ENCODE assay signal across 16 cellular contexts in the genomic region with DNA sequence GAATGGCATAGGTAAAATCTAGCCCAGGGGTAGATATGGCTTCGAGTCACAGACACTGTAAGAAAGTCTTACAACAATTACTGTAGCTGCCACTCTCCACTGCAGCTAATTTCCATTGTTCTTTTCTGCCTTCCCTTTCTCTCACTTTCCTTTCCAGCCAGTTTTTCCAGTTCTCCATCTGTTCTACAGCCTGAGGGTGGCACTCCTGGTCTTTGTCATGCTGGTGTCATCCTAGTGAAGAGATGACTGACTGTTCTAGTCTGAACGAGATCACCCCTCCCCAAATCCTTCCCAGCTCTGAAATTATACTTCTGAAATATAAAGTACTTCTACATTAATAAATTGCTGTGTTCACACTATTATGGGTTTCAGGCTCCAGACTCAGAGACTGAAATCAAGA.
DNase-seq lines count a peak whose midpoint lies in the region; ATAC-seq and TF ChIP-seq lines count a peak whose summit lies in the region.
"Had no signal": no experiment of that assay in that cellular context is flagged by ENCODE, and none has a peak within 500 bp of the region (broad histone marks: within the 10 kb centered on the region; RNA-seq: fewer than 3 reads in every experiment).

No MANE protein-coding gene starts in this region.

- no peaks in the 10 kb centered on the region for H3K79me2 ChIP-seq in neural progenitor cell (ENCODE audit: low read depth)

- H3K9me3 ChIP-seq in neural progenitor cell (ENCODE audit: low read depth): no peaks in the 10 kb centered on the region
- H3K9me3 ChIP-seq: lower lobe of right lung, neutrophil had no signal

- no peaks in the 10 kb centered on the region for H3K4me1 ChIP-seq in neural progenitor cell
- H3K4me1 ChIP-seq: lower lobe of right lung had no signal

- no peak for ATAC-seq in HG02571 (IDR thresholded peaks at IDR 0.05; ENCODE audit: unreplicated experiment)
- ATAC-seq: activated CD4-positive, alpha-beta T cell treated with anti-CD3 and anti-CD28 coated beads for 36 hours; lower lobe of right lung; T-cell had no signal

- no peaks in the 10 kb centered on the region for H3F3A ChIP-seq in neural progenitor cell (ENCODE audit: low read depth)

- intact Hi-C loops in activated T-helper 2 cell treated with anti-CD3 and anti-CD28 coated beads, Interferon-gamma antibody, Interleukin-2, Interleukin-4, amounts not matched to agents 10 μg/mL and 5 μg/mL and 100 μg/mL, durations not matched to agents 14 hours and 24 hours and 36 hours (cut with micrococcal nuclease): no loop called here

- H3K9ac ChIP-seq in neural progenitor cell: no peak overlapping the region

- TF ChIP-seq RAD21 in Ishikawa (IDR thresholded peaks at IDR 0.05; ENCODE audit: low read depth): peak; percentile 54

- in situ Hi-C loops in T47D (cut with HindIII; ENCODE audit: low pct_unique_long_range_greater_than_20kb, low sequenced_read_pairs): no loop called here

- H2AFZ ChIP-seq in neural progenitor cell (replicated peaks): peak overlapping the region; percentile 51

- H3K4me1 Mint-ChIP-seq in neural progenitor cell: no peaks in the 10 kb centered on the region
- no peaks in the 10 kb centered on the region for H3K4me1 Mint-ChIP-seq in activated T-helper 2 cell treated with anti-CD3 and anti-CD28 coated beads, Interferon-gamma antibody, Interleukin-2, Interleukin-4, amounts not matched to agents 10 μg/mL and 5 μg/mL and 100 μg/mL, durations not matched to agents 14 hours and 24 hours and 36 hours (ENCODE audit: low read depth)
- H3K4me1 Mint-ChIP-seq: activated CD4-positive, alpha-beta T cell treated with anti-CD3 and anti-CD28 coated beads for 36 hours; T-cell had no signal

- H3K4me2 ChIP-seq in neural progenitor cell: no peak overlapping the region

- H3K36me3 Mint-ChIP-seq in neural progenitor cell: no peaks in the 10 kb centered on the region
- no peaks in the 10 kb centered on the region for H3K36me3 Mint-ChIP-seq in activated T-helper 2 cell treated with anti-CD3 and anti-CD28 coated beads, Interferon-gamma antibody, Interleukin-2, Interleukin-4, amounts not matched to agents 10 μg/mL and 5 μg/mL and 100 μg/mL, durations not matched to agents 14 hours and 24 hours and 36 hours (ENCODE audit: low read depth)
- H3K36me3 Mint-ChIP-seq: T-cell had no signal

- H3K4me3 ChIP-seq in neural progenitor cell: no peak overlapping the region
- H3K4me3 ChIP-seq: lower lobe of right lung had no signal

- no peak for TF ChIP-seq EP300 in Ishikawa (IDR thresholded peaks at IDR 0.05; ENCODE audit: borderline replicate concordance)

- H3K36me3 ChIP-seq in neural progenitor cell: no peaks in the 10 kb centered on the region
- H3K36me3 ChIP-seq: lower lobe of right lung, neutrophil had no signal

- H3K27ac Mint-ChIP-seq in neural progenitor cell: no peak overlapping the region
- no peak overlapping the region for H3K27ac Mint-ChIP-seq in activated T-helper 2 cell treated with anti-CD3 and anti-CD28 coated beads, Interferon-gamma antibody, Interleukin-2, Interleukin-4, amounts not matched to agents 10 μg/mL and 5 μg/mL and 100 μg/mL, durations not matched to agents 14 hours and 24 hours and 36 hours
- H3K27ac Mint-ChIP-seq: activated CD4-positive, alpha-beta T cell treated with anti-CD3 and anti-CD28 coated beads for 36 hours; T-cell had no signal

- peaks cover 2% of the 10 kb centered on the region for H3K27me3 Mint-ChIP-seq in neural progenitor cell (ENCODE audit: insufficient read depth, low read depth)
- H3K27me3 Mint-ChIP-seq in activated T-helper 2 cell treated with anti-CD3 and anti-CD28 coated beads, Interferon-gamma antibody, Interleukin-2, Interleukin-4, amounts not matched to agents 10 μg/mL and 5 μg/mL and 100 μg/mL, durations not matched to agents 14 hours and 24 hours and 36 hours (ENCODE audit: low read depth): peaks cover 4% of the 10 kb centered on the region

- H3K9me3 Mint-ChIP-seq in neural progenitor cell: no peaks in the 10 kb centered on the region
- H3K9me3 Mint-ChIP-seq in activated T-helper 2 cell treated with anti-CD3 and anti-CD28 coated beads, Interferon-gamma antibody, Interleukin-2, Interleukin-4, amounts not matched to agents 10 μg/mL and 5 μg/mL and 100 μg/mL, durations not matched to agents 14 hours and 24 hours and 36 hours: no peaks in the 10 kb centered on the region
- H3K9me3 Mint-ChIP-seq: T-cell had no signal

- DNase-seq in NCI-H1417 (lab: John Stamatoyannopoulos, UW) (peak in 2 of 3 experiments; percentile 31 to 59), NCI-H1417 treated with DMSO at 0.1 percent for 48 hours (lab: John Stamatoyannopoulos, UW) (no peak), T47D (ENCODE audit: low read depth in 1 of 2, low spot score in 1 of 2) (peak; percentile 33 to 88), neural progenitor cell (ENCODE audit: low spot score) (peak; percentile 19), NCI-H2171 (lab: John Stamatoyannopoulos, UW) (no peak)
- no peak for DNase-seq in activated T-helper 2 cell treated with anti-CD3 and anti-CD28 coated beads, Interferon-gamma antibody, Interleukin-2, Interleukin-4, amounts not matched to agents 10 μg/mL and 5 μg/mL and 100 μg/mL, durations not matched to agents 14 hours and 24 hours and 36 hours (ENCODE audit: low spot score)
- DNase-seq: activated CD4-positive, alpha-beta T cell treated with anti-CD3 and anti-CD28 coated beads for 36 hours; COR-L47; hippocampal formation; lower lobe of right lung; NCI-H1436 treated with DMSO at 0.1 percent for 48 hours; substantia nigra; T-cell had no signal

- no peaks in the 10 kb centered on the region for H4K20me1 ChIP-seq in neural progenitor cell (ENCODE audit: low read depth)

- H3K27ac ChIP-seq in neural progenitor cell: no peak overlapping the region
- H3K27ac ChIP-seq: lower lobe of right lung, neutrophil had no signal

- no peaks in the 10 kb centered on the region for H3K27me3 ChIP-seq in neural progenitor cell
- H3K27me3 ChIP-seq: neutrophil had no signal

- peak; percentile 30 for TF ChIP-seq CTCF in neural progenitor cell (IDR thresholded peaks at IDR 0.05)

- H3K4me3 Mint-ChIP-seq in neural progenitor cell: no peak overlapping the region
- no peak overlapping the region for H3K4me3 Mint-ChIP-seq in activated T-helper 2 cell treated with anti-CD3 and anti-CD28 coated beads, Interferon-gamma antibody, Interleukin-2, Interleukin-4, amounts not matched to agents 10 μg/mL and 5 μg/mL and 100 μg/mL, durations not matched to agents 14 hours and 24 hours and 36 hours (ENCODE audit: low read depth)
- H3K4me3 Mint-ChIP-seq: activated CD4-positive, alpha-beta T cell treated with anti-CD3 and anti-CD28 coated beads for 36 hours; T-cell had no signal

TF ChIP-seq in Ishikawa, 13 proteins besides CTCF, POLR2A, EP300 and RAD21:
- TF ChIP-seq CEBPB (IDR thresholded peaks at IDR 0.05): no peak
- TF ChIP-seq, protein P1, sequence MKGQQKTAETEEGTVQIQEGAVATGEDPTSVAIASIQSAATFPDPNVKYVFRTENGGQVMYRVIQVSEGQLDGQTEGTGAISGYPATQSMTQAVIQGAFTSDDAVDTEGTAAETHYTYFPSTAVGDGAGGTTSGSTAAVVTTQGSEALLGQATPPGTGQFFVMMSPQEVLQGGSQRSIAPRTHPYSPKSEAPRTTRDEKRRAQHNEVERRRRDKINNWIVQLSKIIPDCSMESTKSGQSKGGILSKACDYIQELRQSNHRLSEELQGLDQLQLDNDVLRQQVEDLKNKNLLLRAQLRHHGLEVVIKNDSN (IDR thresholded peaks at IDR 0.05): no peak
- no peak for TF ChIP-seq TAF1 (IDR thresholded peaks at IDR 0.05; ENCODE audit: low read depth)

Comparison
In these comparisons a context has a peak if more than half of its experiments do, and no peak if none do; other contexts are left out.
1. DNase-seq: peak in NCI-H1417 (2 of 3), T47D (2 of 2) and neural progenitor cell (single experiment); none in NCI-H1417 treated with DMSO at 0.1 percent for 48 hours (single experiment), activated T-helper 2 cell treated with anti-CD3 and anti-CD28 coated beads, Interferon-gamma antibody, Interleukin-2, Interleukin-4, amounts not matched to agents 10 μg/mL and 5 μg/mL and 100 μg/mL, durations not matched to agents 14 hours and 24 hours and 36 hours (single experiment) and NCI-H2171 (single experiment).